In the genomic region with DNA sequence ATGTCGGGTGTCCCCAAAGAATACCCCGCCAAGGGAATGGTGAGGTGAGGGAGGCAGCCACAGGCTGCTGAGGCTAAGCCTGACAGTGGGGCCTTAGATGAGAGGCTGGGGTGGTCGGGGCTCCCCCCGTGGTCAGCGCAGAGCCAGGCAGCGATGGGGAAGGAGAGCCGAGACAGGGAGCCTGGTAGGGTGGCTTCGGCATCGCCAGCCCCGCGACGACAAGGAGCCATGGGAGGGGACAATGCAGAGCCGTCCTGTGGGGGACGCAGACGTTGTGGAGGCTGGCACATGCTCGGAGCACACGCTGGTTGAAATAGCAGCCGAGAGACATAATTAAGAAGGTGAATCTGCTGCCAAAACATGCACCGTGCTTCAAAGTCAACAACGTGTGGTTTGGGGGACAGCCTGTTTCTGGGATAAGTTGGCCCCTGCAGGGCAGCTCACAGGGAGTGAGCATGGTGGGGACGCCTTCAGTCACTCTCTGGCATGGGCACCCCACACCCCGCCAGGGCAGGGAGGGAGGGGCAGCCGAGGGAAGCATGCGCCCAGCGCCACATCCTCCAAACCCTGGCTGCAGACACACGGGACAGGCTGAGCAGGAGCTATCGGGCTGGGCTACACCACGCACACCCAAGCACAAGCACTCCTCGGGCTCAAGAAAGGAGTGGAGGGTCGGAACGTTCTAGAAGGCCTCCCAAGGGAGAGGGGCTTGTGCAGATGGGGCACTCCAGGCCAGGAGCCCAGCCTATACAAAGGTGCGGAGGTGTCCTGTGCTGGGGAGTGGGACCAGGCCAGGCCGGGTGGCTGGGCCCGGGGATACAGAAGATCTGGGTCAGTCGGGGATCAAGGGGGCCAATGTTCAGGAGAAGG, we compare ENCODE assay signal across 16 cellular contexts.
DNase-seq lines count a peak whose midpoint lies in the region; ATAC-seq and TF ChIP-seq lines count a peak whose summit lies in the region.
"Had no signal": no experiment of that assay in that cellular context is flagged by ENCODE, and none has a peak within 500 bp of the region (broad histone marks: within the 10 kb centered on the region; RNA-seq: fewer than 3 reads in every experiment).

No MANE protein-coding gene starts in this region.

- no peaks in the 10 kb centered on the region for H3K4me1 ChIP-seq in endodermal cell (ENCODE audit: control insufficient read depth, insufficient read depth, low read length)
- no peaks in the 10 kb centered on the region for H3K4me1 ChIP-seq in prostate gland (replicated peaks)

- no peaks in the 10 kb centered on the region for H3K27me3 ChIP-seq in endodermal cell (ENCODE audit: control insufficient read depth, insufficient read depth, low read length, poor library complexity, severe bottlenecking)
- H3K27me3 ChIP-seq in prostate gland (replicated peaks; ENCODE audit: insufficient read depth) = peaks cover 7% of the 10 kb centered on the region

- TF ChIP-seq POLR2A in prostate gland (IDR thresholded peaks at IDR 0.05) = no peak

- H3K36me3 Mint-ChIP-seq in endodermal cell (ENCODE audit: low read depth) = no peaks in the 10 kb centered on the region

- H3K9me3 ChIP-seq in endodermal cell (ENCODE audit: control insufficient read depth, low read length) (no peaks in the 10 kb centered on the region), prostate gland (no peaks in the 10 kb centered on the region)

- ATAC-seq in Right ventricle myocardium superior (ENCODE audit: poor library complexity) (peak; percentile 8), left ventricle myocardium superior (no peak), GM19395 (IDR thresholded peaks at IDR 0.05; ENCODE audit: unreplicated experiment) (no peak)
- no peak for ATAC-seq in stimulated activated naive CD8-positive, alpha-beta T cell treated with anti-CD3 and anti-CD28 coated beads, Interleukin-15, amount 100 ng/mL, for 72 hours
- ATAC-seq: PC-3 had no signal

- no peak overlapping the region for H3K9ac ChIP-seq in endodermal cell (ENCODE audit: extremely low read depth, low read length, poor library complexity, severe bottlenecking)

- H3K27me3 Mint-ChIP-seq in endodermal cell (ENCODE audit: insufficient read depth) = no peaks in the 10 kb centered on the region
- peaks cover 12% of the 10 kb centered on the region for H3K27me3 Mint-ChIP-seq in stimulated activated naive CD8-positive, alpha-beta T cell treated with anti-CD3 and anti-CD28 coated beads, Interleukin-15, amount 100 ng/mL, for 72 hours

- POLR2A ChIA-PET in GM10248 (lab: Yijun Ruan, JAX) = no interaction called here

- H3K9me3 Mint-ChIP-seq in endodermal cell = peaks cover 25% of the 10 kb centered on the region
- peaks cover 0 to 4% of the 10 kb centered on the region in 2 donors for H3K9me3 Mint-ChIP-seq in stimulated activated naive CD8-positive, alpha-beta T cell treated with anti-CD3 and anti-CD28 coated beads, Interleukin-15, amount 100 ng/mL, for 72 hours

- WGBS in endodermal cell (ENCODE audit: insufficient coverage in 1 of 2, insufficient read length in 1 of 2), 2 experiments = 89 to 92% methylated on average over 29 to 35 of the region's 35 CpGs
- WGBS in prostate gland = 37% methylated on average over 35 of the region's 35 CpGs

- DNase-seq in Right ventricle myocardium superior (no peak), left ventricle myocardium superior (no peak), NCI-H1694 treated with DMSO at 0.1 percent for 48 hours (lab: John Stamatoyannopoulos, UW) (peak; percentile 70), endodermal cell (peak; percentile 36), prostate gland (ENCODE audit: low spot score) (peak; percentile 16), GM10248 (ENCODE audit: extremely low spot score) (no peak)
- no peak for DNase-seq in stimulated activated naive CD8-positive, alpha-beta T cell treated with anti-CD3 and anti-CD28 coated beads, Interleukin-15, amount 100 ng/mL, for 72 hours
- DNase-seq: DMS 273 treated with DMSO at 0.1 percent for 48 hours, NCI-H1105 treated with DMSO at 0.1 percent for 48 hours, NCI-H2029, NCI-H2171, NCI-H748 treated with DMSO at 0.1 percent for 48 hours, PC-3 had no signal

- no peak overlapping the region for H3K4me3 Mint-ChIP-seq in endodermal cell
- no peak overlapping the region for H3K4me3 Mint-ChIP-seq in stimulated activated naive CD8-positive, alpha-beta T cell treated with anti-CD3 and anti-CD28 coated beads, Interleukin-15, amount 100 ng/mL, for 72 hours

- H3K27ac ChIP-seq in endodermal cell (ENCODE audit: low read depth, low read length) = no peak overlapping the region
- H3K27ac ChIP-seq in prostate gland = no peak overlapping the region
- H3K27ac ChIP-seq: HL-60 had no signal

- H3K4me3 ChIP-seq in endodermal cell (ENCODE audit: low read length) (no peak overlapping the region), prostate gland (no peak overlapping the region)

- no peak for TF ChIP-seq CTCF in endodermal cell (conservative IDR thresholded peaks at IDR 0.05)
- TF ChIP-seq CTCF in prostate gland (IDR thresholded peaks at IDR 0.05) = no peak
- TF ChIP-seq CTCF in GM10248 (IDR thresholded peaks at IDR 0.05; ENCODE audit: control extremely low read depth, extremely low read depth, low read depth, missing control alignments) = no peak

- H3K4me1 Mint-ChIP-seq in endodermal cell = no peaks in the 10 kb centered on the region
- no peaks in the 10 kb centered on the region for H3K4me1 Mint-ChIP-seq in stimulated activated naive CD8-positive, alpha-beta T cell treated with anti-CD3 and anti-CD28 coated beads, Interleukin-15, amount 100 ng/mL, for 72 hours

- CTCF ChIA-PET in GM10248 (lab: Yijun Ruan, JAX) = no interaction called here

- H3K27ac Mint-ChIP-seq in endodermal cell = no peak overlapping the region
- H3K27ac Mint-ChIP-seq in stimulated activated naive CD8-positive, alpha-beta T cell treated with anti-CD3 and anti-CD28 coated beads, Interleukin-15, amount 100 ng/mL, for 72 hours = peak overlapping the region in 1 of 2 donors; percentile 71
- H3K27ac Mint-ChIP-seq: IgD-negative memory B cell had no signal

- intact Hi-C loops in Right ventricle myocardium superior (cut with DNase I) (no loop called here), left ventricle myocardium superior (cut with micrococcal nuclease) (no loop called here), prostate gland (cut with DNase I) (no loop called here)

- H3K36me3 ChIP-seq in endodermal cell (ENCODE audit: control insufficient read depth, insufficient read depth, low read length) (no peaks in the 10 kb centered on the region), prostate gland (no peaks in the 10 kb centered on the region)

Comparison
In these comparisons a context has a peak if more than half of its experiments do, and no peak if none do; other contexts are left out.
1. DNase-seq: peak in NCI-H1694 treated with DMSO at 0.1 percent for 48 hours (single experiment), endodermal cell (single experiment) and prostate gland (single experiment); none in Right ventricle myocardium superior (single experiment), left ventricle myocardium superior (single experiment), GM10248 (single experiment) and stimulated activated naive CD8-positive, alpha-beta T cell treated with anti-CD3 and anti-CD28 coated beads, Interleukin-15, amount 100 ng/mL, for 72 hours (0 of 2).